15 cellular contexts compared by ENCODE assay signal in the genomic region with DNA sequence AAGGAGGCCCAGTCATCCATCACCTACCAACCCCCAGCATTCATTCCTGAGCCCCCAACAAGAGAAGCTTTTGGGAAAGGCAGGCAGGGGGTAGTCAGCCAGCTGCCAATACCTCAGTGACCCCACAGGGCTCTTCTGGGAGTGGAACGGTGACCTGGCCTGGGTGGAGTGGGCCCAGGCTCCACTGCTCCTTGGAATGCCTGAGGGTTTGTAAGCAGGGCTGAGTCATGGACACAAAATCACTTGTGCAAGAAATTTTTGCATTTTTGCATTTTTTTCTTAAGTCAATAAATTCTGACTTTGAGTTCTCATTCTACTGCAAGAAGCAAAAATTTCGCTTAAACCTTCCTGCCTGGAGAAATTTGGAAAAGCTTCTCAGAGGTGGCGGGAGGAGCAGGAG. TPM values are rescaled to one million over a fixed set of nuclear protein-coding genes. Genes with fewer than 3 reads are reported as not detected.
A peak's percentile ranks its signal among the peaks of the same experiment; 100 is the strongest.
DNase-seq lines count a peak whose midpoint lies in the region; TF ChIP-seq lines count a peak whose summit lies in the region.
"Had no signal": no experiment of that assay in that cellular context is flagged by ENCODE, and none has a peak within 500 bp of the region (broad histone marks: within the 10 kb centered on the region; RNA-seq: fewer than 3 reads in every experiment).

No MANE protein-coding gene starts in this region.

- no peak overlapping the region for H3K4me3 ChIP-seq in fibroblast of the aortic adventitia (ENCODE audit: low read depth, low read length)
- no peak overlapping the region for H3K4me3 ChIP-seq in skeletal muscle satellite cell (ENCODE audit: low read length)

- no peaks in the 10 kb centered on the region for H3K27me3 ChIP-seq in skeletal muscle satellite cell (ENCODE audit: control insufficient read depth, insufficient read depth, low read length)

- peak overlapping the region; percentile 43 for H3K4me2 ChIP-seq in skeletal muscle satellite cell (ENCODE audit: low read length)

- H3K27me3 Mint-ChIP-seq in endothelial cell (ENCODE audit: unreplicated experiment), result peaks cover 2% of the 10 kb centered on the region
- H3K27me3 Mint-ChIP-seq: stimulated activated naive CD8-positive, alpha-beta T cell treated with anti-CD3 and anti-CD28 coated beads, Interleukin-15, Interleukin-2, amounts not matched to agents 100 ng/mL and 50 ng/mL, for 24 hours had no signal

- no peaks in the 10 kb centered on the region for H3K36me3 ChIP-seq in skeletal muscle satellite cell (ENCODE audit: insufficient read depth, low read length)

- no peak overlapping the region for H3K4me3 Mint-ChIP-seq in endothelial cell (ENCODE audit: unreplicated experiment)
- H3K4me3 Mint-ChIP-seq: stimulated activated naive CD8-positive, alpha-beta T cell treated with anti-CD3 and anti-CD28 coated beads, Interleukin-15, Interleukin-2, amounts not matched to agents 100 ng/mL and 50 ng/mL, for 24 hours had no signal

- TF ChIP-seq CTCF in fibroblast of the aortic adventitia (IDR thresholded peaks at IDR 0.05; ENCODE audit: insufficient read depth, low read length), result no peak
- no peak for TF ChIP-seq CTCF in endothelial cell (IDR thresholded peaks at IDR 0.05; ENCODE audit: unreplicated experiment)

- H3K9me3 ChIP-seq in skeletal muscle satellite cell (replicated peaks; ENCODE audit: low read length), result peaks cover 6% of the 10 kb centered on the region

- H3K9ac ChIP-seq in skeletal muscle satellite cell (ENCODE audit: low read depth, low read length), result no peak overlapping the region

- H3K9me3 Mint-ChIP-seq in endothelial cell (ENCODE audit: unreplicated experiment), result no peaks in the 10 kb centered on the region
- H3K9me3 Mint-ChIP-seq: stimulated activated naive CD8-positive, alpha-beta T cell treated with anti-CD3 and anti-CD28 coated beads, Interleukin-15, Interleukin-2, amounts not matched to agents 100 ng/mL and 50 ng/mL, for 24 hours had no signal

- no peak overlapping the region for H3K27ac Mint-ChIP-seq in endothelial cell (ENCODE audit: unreplicated experiment)
- H3K27ac Mint-ChIP-seq: stimulated activated naive CD8-positive, alpha-beta T cell treated with anti-CD3 and anti-CD28 coated beads, Interleukin-15, Interleukin-2, amounts not matched to agents 100 ng/mL and 50 ng/mL, for 24 hours had no signal

- peaks cover 4% of the 10 kb centered on the region for H3K36me3 Mint-ChIP-seq in endothelial cell (ENCODE audit: low read depth, unreplicated experiment)

- peaks cover 3% of the 10 kb centered on the region for H3K4me1 Mint-ChIP-seq in endothelial cell (ENCODE audit: unreplicated experiment)

- DNase-seq in EL (peak; percentile 83), RPMI7951 (ENCODE audit: low read depth) (peak; percentile 77), fibroblast of the aortic adventitia (ENCODE audit: low read depth) (peak; percentile 81), endothelial cell (ENCODE audit: low spot score) (no peak), NCI-H1930 (lab: John Stamatoyannopoulos, UW) (no peak)
- no peak for DNase-seq in activated CD4-positive, alpha-beta T cell treated with anti-CD3 and anti-CD28 coated beads, Interleukin-2, amount 50 U/mL, for 1 hour
- DNase-seq in activated CD4-positive, alpha-beta T cell treated with anti-CD3 and anti-CD28 coated beads, Interleukin-2, amount 50 U/mL, for 4 hours, result no peak
- DNase-seq: activated effector memory CD4-positive, alpha-beta T cell treated with anti-CD3 and anti-CD28 coated beads, Interleukin-2, amount 50 U/mL, for 16 hours; Calu3; erythroblast; NCI-H2029; NCI-H774; SIG-M5 had no signal

- peaks cover 47% of the 10 kb centered on the region for H3K4me1 ChIP-seq in skeletal muscle satellite cell (ENCODE audit: control insufficient read depth, insufficient read depth, low read length)

RNA-seq across cellular contexts. Expression of gene SORCS2, which starts 18.5 kb away (rescaled TPM):
- total RNA-seq in RPMI7951 (2014; rRNA removed; shearing (Covaris generic)), result 2.0 and 2.9 TPM in 2 replicates
- total RNA-seq in fibroblast of the aortic adventitia (ENCODE audit: low replicate concordance), result 0.27 and 5.4 TPM in 2 replicates
- total RNA-seq in skeletal muscle satellite cell (2012; rRNA removed), result 0.25 and 1.1 TPM in 2 replicates
- total RNA-seq in endothelial cell (ENCODE audit: unreplicated experiment), result 1.3 TPM
- total RNA-seq: Calu3 had no signal

Comparison
In these comparisons a context has a peak if more than half of its experiments do, and no peak if none do; other contexts are left out.
1. DNase-seq: peak in EL (single experiment), RPMI7951 (single experiment) and fibroblast of the aortic adventitia (single experiment); none in endothelial cell (single experiment), NCI-H1930 (0 of 2), activated CD4-positive, alpha-beta T cell treated with anti-CD3 and anti-CD28 coated beads, Interleukin-2, amount 50 U/mL, for 1 hour (single experiment) and activated CD4-positive, alpha-beta T cell treated with anti-CD3 and anti-CD28 coated beads, Interleukin-2, amount 50 U/mL, for 4 hours (0 of 2).